1 cellular context compared by ENCODE assay signal in genomic region chrX:103063918-103064434, GRCh38.
TF ChIP-seq lines count a peak whose summit lies in the region.

BEX1 (minus strand) TSS chrX:103064171; CDS start chrX:103063274, 897 bp downstream.

TF ChIP-seq in H1, 55 proteins besides CTCF, POLR2A, EP300 and RAD21 (continued from another document):
- peak; percentile 87 for TF ChIP-seq USF2 (IDR thresholded peaks at IDR 0.05; ENCODE audit: low read length)
- peak; percentile 79 for TF ChIP-seq CREB1 (IDR thresholded peaks at IDR 0.05)
- no peak for TF ChIP-seq HDAC6 (IDR thresholded peaks at IDR 0.05; ENCODE audit: low read depth, low read length)
- TF ChIP-seq, protein P1, sequence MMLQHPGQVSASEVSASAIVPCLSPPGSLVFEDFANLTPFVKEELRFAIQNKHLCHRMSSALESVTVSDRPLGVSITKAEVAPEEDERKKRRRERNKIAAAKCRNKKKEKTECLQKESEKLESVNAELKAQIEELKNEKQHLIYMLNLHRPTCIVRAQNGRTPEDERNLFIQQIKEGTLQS (IDR thresholded peaks at IDR 0.05; ENCODE audit: insufficient read depth, low read depth, low read length) = peak; percentile 60; the same call in 1 of the 2 replicates
- TF ChIP-seq TBP (IDR thresholded peaks at IDR 0.05; ENCODE audit: low read depth, low read length) = peak; percentile 72
- TF ChIP-seq, protein P2, sequence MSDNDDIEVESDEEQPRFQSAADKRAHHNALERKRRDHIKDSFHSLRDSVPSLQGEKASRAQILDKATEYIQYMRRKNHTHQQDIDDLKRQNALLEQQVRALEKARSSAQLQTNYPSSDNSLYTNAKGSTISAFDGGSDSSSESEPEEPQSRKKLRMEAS (IDR thresholded peaks at IDR 0.05) = 0 out of 2 replicates have a peak, but pooled peaks have one; percentile 19
- TF ChIP-seq POLR2AphosphoS5 (IDR thresholded peaks at IDR 0.05; ENCODE audit: low read depth, low read length) = peak; percentile 95
- no peak for TF ChIP-seq CTBP2 (IDR thresholded peaks at IDR 0.05; ENCODE audit: borderline replicate concordance, insufficient read depth, insufficient read length, low read length)
- no peak for TF ChIP-seq SP4 (IDR thresholded peaks at IDR 0.05; ENCODE audit: low read length)
- peak; percentile 74 for TF ChIP-seq TAF1 (IDR thresholded peaks at IDR 0.05; ENCODE audit: low read depth, low read length)
- TF ChIP-seq NANOG (IDR thresholded peaks at IDR 0.05; ENCODE audit: insufficient read depth, low read depth, low read length, poor library complexity, severe bottlenecking) = no peak
